14 cellular contexts compared by ENCODE assay signal in the genomic region with DNA sequence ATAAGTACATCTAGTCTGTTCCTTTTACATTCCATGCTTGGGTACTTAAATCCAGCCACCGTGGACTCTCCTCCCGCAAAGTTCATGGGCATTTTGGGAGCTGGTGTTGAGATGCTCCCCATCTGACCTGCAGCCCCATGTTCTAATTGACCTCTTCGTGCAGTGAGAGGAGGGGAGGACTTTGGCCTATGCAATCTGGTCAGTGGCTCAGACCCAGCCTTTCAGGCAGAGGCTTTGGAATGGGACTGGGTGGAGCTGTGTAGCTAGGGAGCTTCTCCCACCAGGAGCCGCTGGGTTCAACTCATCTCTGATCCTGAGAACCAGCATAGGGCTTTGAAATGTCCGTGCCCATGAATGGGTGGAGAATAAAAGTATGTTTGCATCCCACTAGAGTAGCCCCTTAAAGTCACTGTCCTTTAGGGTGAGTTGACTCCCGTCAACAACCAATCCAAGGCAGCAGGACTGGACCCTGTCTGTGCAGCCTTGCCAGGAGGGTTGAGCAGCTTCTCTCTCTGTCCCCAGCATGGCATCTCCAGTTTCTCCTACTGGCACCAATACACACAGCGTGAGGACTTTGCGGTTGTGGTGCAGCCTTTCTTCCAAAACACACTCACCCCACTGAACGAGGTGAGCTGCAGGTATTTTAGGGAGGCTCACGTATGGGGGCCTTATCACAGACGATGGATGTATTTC.
"Had no signal": no experiment of that assay in that cellular context is flagged by ENCODE, and none has a peak within 500 bp of the region (broad histone marks: within the 10 kb centered on the region; RNA-seq: fewer than 3 reads in every experiment).

No MANE protein-coding gene starts in this region.

- H3K27me3 Mint-ChIP-seq: activated CD8-positive, alpha-beta memory T cell treated with anti-CD3 and anti-CD28 coated beads, Interleukin-2, amount 10 ng/mL, durations not matched to agents 7 days and 5 days; activated naive CD8-positive, alpha-beta T cell treated with anti-CD3 and anti-CD28 coated beads, Interleukin-2, amount 10 ng/mL, durations not matched to agents 7 days and 5 days; naive thymus-derived CD8-positive, alpha-beta T cell had no signal

- H3K27ac Mint-ChIP-seq: activated CD8-positive, alpha-beta memory T cell treated with anti-CD3 and anti-CD28 coated beads, Interleukin-2, amount 10 ng/mL, durations not matched to agents 7 days and 5 days had no signal

- H3K36me3 Mint-ChIP-seq: activated CD8-positive, alpha-beta memory T cell treated with anti-CD3 and anti-CD28 coated beads, Interleukin-2, amount 10 ng/mL, durations not matched to agents 7 days and 5 days; activated naive CD8-positive, alpha-beta T cell treated with anti-CD3 and anti-CD28 coated beads, Interleukin-2, amount 10 ng/mL, durations not matched to agents 7 days and 5 days had no signal

- ATAC-seq: activated CD8-positive, alpha-beta memory T cell treated with anti-CD3 and anti-CD28 coated beads, Interleukin-2, amount 10 ng/mL, durations not matched to agents 7 days and 5 days; activated T-cell treated with anti-CD3 and anti-CD28 coated beads, Interleukin-2, amount 50 U/mL, for 4 hours; naive thymus-derived CD8-positive, alpha-beta T cell; sciatic nerve had no signal

- H3K4me3 Mint-ChIP-seq: activated CD8-positive, alpha-beta memory T cell treated with anti-CD3 and anti-CD28 coated beads, Interleukin-2, amount 10 ng/mL, durations not matched to agents 7 days and 5 days; activated naive CD8-positive, alpha-beta T cell treated with anti-CD3 and anti-CD28 coated beads, Interleukin-2, amount 10 ng/mL, durations not matched to agents 7 days and 5 days; activated T-cell treated with anti-CD3 and anti-CD28 coated beads, Interleukin-2, amount 50 U/mL, for 4 hours had no signal

- H3K9me3 Mint-ChIP-seq: activated naive CD8-positive, alpha-beta T cell treated with anti-CD3 and anti-CD28 coated beads, Interleukin-2, amount 10 ng/mL, durations not matched to agents 7 days and 5 days; activated T-cell treated with anti-CD3 and anti-CD28 coated beads, Interleukin-2, amount 50 U/mL, for 4 hours; naive thymus-derived CD8-positive, alpha-beta T cell had no signal

- H3K36me3 ChIP-seq: suprapubic skin had no signal

- H3K9me3 ChIP-seq: spleen, suprapubic skin had no signal

- H3K27me3 ChIP-seq: spleen, suprapubic skin had no signal

- DNase-seq: activated CD4-positive, alpha-beta T cell treated with anti-CD3 and anti-CD28 coated beads, Interleukin-2, amount 50 U/mL, for 4 hours; activated CD8-positive, alpha-beta memory T cell treated with anti-CD3 and anti-CD28 coated beads, Interleukin-2, amount 10 ng/mL, durations not matched to agents 7 days and 5 days; activated gamma-delta T cell; activated naive CD8-positive, alpha-beta T cell treated with anti-CD3 and anti-CD28 coated beads, Interleukin-2, amount 10 ng/mL, durations not matched to agents 7 days and 5 days; activated T-cell treated with anti-CD3 and anti-CD28 coated beads, Interleukin-2, amount 50 U/mL, for 4 hours; aorta; hypothalamus; naive thymus-derived CD8-positive, alpha-beta T cell; spleen; stimulated activated CD4-positive, alpha-beta T cell treated with anti-CD3 and anti-CD28 coated beads, Interleukin-2, amount 100 ng/mL, for 24 hours; stimulated activated naive CD4-positive, alpha-beta T cell treated with Interleukin-2 at 50 U/mL for 16 hours; T-helper 2 cell had no signal

- H3K4me3 ChIP-seq: spleen, suprapubic skin had no signal
